ENCODE assay signal across 26 cellular contexts in the genomic region with DNA sequence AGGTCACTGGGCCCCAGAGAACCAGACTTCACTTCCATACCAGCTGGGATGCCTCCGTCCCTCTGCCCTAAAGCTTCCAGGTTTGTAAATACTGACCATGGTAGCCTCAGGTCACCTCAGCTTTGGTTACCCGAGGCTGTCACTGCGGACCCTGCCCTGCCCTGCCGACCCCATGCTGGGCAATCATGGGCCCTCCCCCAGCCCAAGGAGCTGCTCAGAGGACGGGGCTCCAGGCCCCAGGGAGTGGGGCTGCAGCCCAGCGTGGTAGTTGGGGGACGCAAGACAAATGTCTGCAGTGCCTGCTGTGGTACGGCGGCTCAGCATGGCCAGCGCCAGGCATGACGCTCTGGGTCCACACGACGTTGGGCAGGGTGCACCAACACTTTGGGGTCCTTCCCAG. TPM values are rescaled to one million over a fixed set of nuclear protein-coding genes. Genes with fewer than 3 reads are reported as not detected.
DNase-seq lines count a peak whose midpoint lies in the region; ATAC-seq and TF ChIP-seq lines count a peak whose summit lies in the region.
"Had no signal": no experiment of that assay in that cellular context is flagged by ENCODE, and none has a peak within 500 bp of the region (broad histone marks: within the 10 kb centered on the region; RNA-seq: fewer than 3 reads in every experiment).

No MANE protein-coding gene starts in this region.

- no peaks in the 10 kb centered on the region for H4K20me1 ChIP-seq in OCI-LY3 (ENCODE audit: insufficient read depth, low read length)
- H4K20me1 ChIP-seq: BLaER1 treated with 17β-estradiol and CSF1 and Interleukin-3, amounts not matched to agents 10 nM and 100 nM had no signal

- H3K4me1 ChIP-seq in OCI-LY3 (ENCODE audit: low read length) (peaks cover 51% of the 10 kb centered on the region), muscle layer of colon (ENCODE audit: insufficient read depth, low read length) (peaks cover 65% of the 10 kb centered on the region), spleen (peaks cover 0 to 5% (median 0%) of the 10 kb centered on the region in 6 donors)
- H3K4me1 ChIP-seq: breast epithelium, left lung, prostate gland had no signal

- no peak for TF ChIP-seq CTCF in OCI-LY3 (IDR thresholded peaks at IDR 0.05; ENCODE audit: low read depth, low read length)
- no peak for TF ChIP-seq CTCF in spleen (IDR thresholded peaks at IDR 0.05 in 8 of 11, conservative IDR thresholded peaks at IDR 0.05 in 3 of 11)

- WGBS in spleen, 5 donors, result 87 to 93% (median 88%) methylated on average over 10 to 13 of the region's 13 CpGs

- H3K79me2 ChIP-seq in OCI-LY3 (ENCODE audit: low read length), result no peaks in the 10 kb centered on the region

- no peaks in the 10 kb centered on the region for H3K9me3 ChIP-seq in OCI-LY3 (ENCODE audit: insufficient read depth, low read length)
- H3K9me3 ChIP-seq in muscle layer of colon (ENCODE audit: low read length), result no peaks in the 10 kb centered on the region
- H3K9me3 ChIP-seq in spleen, result no peaks in the 10 kb centered on the region
- H3K9me3 ChIP-seq: adrenal gland; BLaER1 treated with 17β-estradiol and CSF1 and Interleukin-3, amounts not matched to agents 10 nM and 100 nM; breast epithelium; left lung; Peyer's patch; prostate gland; testis had no signal

- DNase-seq in spleen (peak; percentile 46), DMS53 treated with DMSO at 0.1 percent for 48 hours (lab: John Stamatoyannopoulos, UW; ENCODE audit: unreplicated experiment) (no peak), erythroblast (lab: John Stamatoyannopoulos, UW) (no peak), cerebellum (ENCODE audit: low spot score) (no peak)
- DNase-seq: activated CD4-positive, alpha-beta T cell treated with anti-CD3 and anti-CD28 coated beads for 48 hours; activated naive CD4-positive, alpha-beta T cell; activated T-cell treated with anti-CD3 and anti-CD28 coated beads, Interleukin-2, amount 50 U/mL, for 24 hours; COR-L47; DMS79 treated with DMSO at 0.1 percent for 48 hours; NCI-H1436 treated with DMSO at 0.1 percent for 48 hours; NCI-H2171 treated with DMSO at 0.1 percent for 48 hours; NCI-H524; stimulated activated CD4-positive, alpha-beta T cell treated with anti-CD3 and anti-CD28 coated beads, Interleukin-4, amount 100 ng/mL, for 1 hour; T-helper 2 cell; testis had no signal

- no peak for TF ChIP-seq POLR2A in spleen (IDR thresholded peaks at IDR 0.05)
- no peak for TF ChIP-seq POLR2A in erythroblast (IDR thresholded peaks at IDR 0.05; ENCODE audit: low read length)

- no peak overlapping the region for H2AFZ ChIP-seq in OCI-LY3 (ENCODE audit: low read depth, low read length)

- no peak overlapping the region for H3K4me2 ChIP-seq in OCI-LY3 (ENCODE audit: low read length)
- H3K4me2 ChIP-seq: BLaER1 treated with 17β-estradiol and CSF1 and Interleukin-3, amounts not matched to agents 10 nM and 100 nM had no signal

- H3K4me3 ChIP-seq in OCI-LY3 (ENCODE audit: low read length), result no peak overlapping the region
- H3K4me3 ChIP-seq in muscle layer of colon (ENCODE audit: low read depth in 1 of 2, low read length in 2 of 2), result no peak overlapping the region
- H3K4me3 ChIP-seq in spleen, result no peak overlapping the region
- H3K4me3 ChIP-seq: adrenal gland; BLaER1 treated with 17β-estradiol and CSF1 and Interleukin-3, amounts not matched to agents 10 nM and 100 nM; breast epithelium; left lung; Peyer's patch; prostate gland; testis had no signal

- H3K9ac ChIP-seq in OCI-LY3 (ENCODE audit: low read length) (no peak overlapping the region), muscle layer of colon (ENCODE audit: low read length) (peak overlapping the region; percentile 77)
- H3K9ac ChIP-seq: BLaER1 treated with 17β-estradiol and CSF1 and Interleukin-3, amounts not matched to agents 10 nM and 100 nM had no signal

- H3K27me3 ChIP-seq in OCI-LY3 (ENCODE audit: low read depth, low read length) (no peaks in the 10 kb centered on the region), muscle layer of colon (ENCODE audit: control insufficient read depth in 1 of 2, insufficient read depth in 2 of 2, low read length in 2 of 2) (no peaks in the 10 kb centered on the region), spleen (replicated peaks in 1 of 7) (no peaks in the 10 kb centered on the region)
- H3K27me3 ChIP-seq: adrenal gland; BLaER1 treated with 17β-estradiol and CSF1 and Interleukin-3, amounts not matched to agents 10 nM and 100 nM; breast epithelium; left lung; Peyer's patch; testis had no signal

- H3K36me3 ChIP-seq in OCI-LY3 (replicated peaks; ENCODE audit: low read depth, low read length) (no peaks in the 10 kb centered on the region), muscle layer of colon (ENCODE audit: insufficient read depth, low read length) (peaks cover 22% of the 10 kb centered on the region), spleen (no peaks in the 10 kb centered on the region)
- H3K36me3 ChIP-seq: adrenal gland; BLaER1 treated with 17β-estradiol and CSF1 and Interleukin-3, amounts not matched to agents 10 nM and 100 nM; breast epithelium; left lung; Peyer's patch; prostate gland had no signal

- no peak for ATAC-seq in HG03097 (IDR thresholded peaks at IDR 0.05; ENCODE audit: low FRiP score, unreplicated experiment)
- ATAC-seq: left lung had no signal

- H3K27ac ChIP-seq in OCI-LY3 (ENCODE audit: low read length), result peak overlapping the region; percentile 10; the same call in 1 of the 2 replicates
- H3K27ac ChIP-seq in cingulate gyrus (ENCODE audit: low read depth, low read length), result peak overlapping the region; percentile 83
- peak overlapping the region; percentile 91 for H3K27ac ChIP-seq in muscle layer of colon (ENCODE audit: low read depth, low read length)
- H3K27ac ChIP-seq in spleen, result peak overlapping the region in 1 of 8 donors; percentile 42
- H3K27ac ChIP-seq: BLaER1 treated with 17β-estradiol and CSF1 and Interleukin-3, amounts not matched to agents 10 nM and 100 nM; left lung had no signal

- intact Hi-C loops in spleen (cut with DNase I; ENCODE audit: low total_unique reads), result no loop called here

RNA-seq across cellular contexts. Expression of a gene that starts 25.3 kb away (rescaled TPM):
- total RNA-seq in spleen (10 to 100 TPM in 2 of 7 donors, 1 to 10 TPM in 5; 4.5 to 11.0 (median 8.2) TPM), cerebellum (4.6 TPM)
- 10 to 100 TPM; 19.6 to 44.5 (median 24.5) TPM for polyA plus RNA-seq in spleen
- total RNA-seq: dermis microvascular lymphatic vessel endothelial cell had no signal
